Comparison of ENCODE assay signal across 13 cellular contexts in the genomic region with DNA sequence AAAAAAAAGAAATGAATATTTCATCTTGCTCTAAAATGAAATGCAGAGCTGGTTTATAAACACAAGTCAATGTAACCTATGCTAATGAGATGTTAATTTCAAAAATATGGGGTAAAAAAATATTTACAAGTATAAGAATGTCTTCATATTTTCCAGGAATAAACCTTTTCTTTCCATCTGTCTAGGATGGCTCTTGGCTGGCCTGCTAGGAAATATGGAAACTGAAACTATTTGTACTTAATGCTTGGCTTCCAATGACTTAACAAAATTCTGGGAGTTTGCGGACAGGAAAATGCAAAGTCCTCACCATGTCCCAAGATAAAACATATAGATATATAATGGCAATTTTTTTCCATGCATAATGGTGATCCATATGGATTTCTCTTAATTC.
DNase-seq lines count a peak whose midpoint lies in the region; FAIRE-seq and TF ChIP-seq lines count a peak whose summit lies in the region.
"Had no signal": no experiment of that assay in that cellular context is flagged by ENCODE, and none has a peak within 500 bp of the region (broad histone marks: within the 10 kb centered on the region; RNA-seq: fewer than 3 reads in every experiment).

No MANE protein-coding gene starts in this region.

- peak overlapping the region; percentile 11 for H3K27ac ChIP-seq in muscle layer of duodenum (ENCODE audit: low read length)
- H3K27ac ChIP-seq: HL-60 had no signal

- no peaks in the 10 kb centered on the region for H3K27me3 ChIP-seq in muscle layer of duodenum (ENCODE audit: low read depth, low read length)

- no peaks in the 10 kb centered on the region for H3K9me3 ChIP-seq in muscle layer of duodenum (ENCODE audit: control insufficient read depth in 1 of 2, low read length in 2 of 2)

- H3K4me1 ChIP-seq in muscle layer of duodenum (ENCODE audit: control insufficient read depth in 1 of 2, insufficient read depth in 2 of 2, low read length in 2 of 2) = peaks cover 0 to 4% of the 10 kb centered on the region in 2 donors

- no peak overlapping the region for H3K4me3 ChIP-seq in muscle layer of duodenum (ENCODE audit: low read depth in 1 of 2, low read length in 2 of 2)
- H3K4me3 ChIP-seq: GM23338 had no signal

- TF ChIP-seq CTCF in AG09319 (IDR thresholded peaks at IDR 0.05; ENCODE audit: low read depth, low read length) = no peak

- H3K36me3 ChIP-seq in muscle layer of duodenum (ENCODE audit: control insufficient read depth in 1 of 2, insufficient read depth in 2 of 2, low read length in 2 of 2) = no peaks in the 10 kb centered on the region

- FAIRE-seq in endometrium (lab: Jason Lieb, UNC) (peak; percentile 26), H54 (lab: Jason Lieb, UNC) (no peak)

- DNase-seq in AG09319 (ENCODE audit: extremely low read depth, low read depth) = peak; percentile 61
- DNase-seq in RPMI7951 (ENCODE audit: low read depth) = peak; percentile 28
- DNase-seq in HuH-7 (ENCODE audit: low spot score) = no peak
- DNase-seq in OCI-M1 (lab: John Stamatoyannopoulos, UW) = no peak
- no peak for DNase-seq in H54 (ENCODE audit: insufficient read length, low spot score)
- no peak for DNase-seq in CD1c-positive myeloid dendritic cell (ENCODE audit: extremely low spot score)
- DNase-seq: 8988T; NK-92 treated with Interleukin-12 subunit alpha and Interleukin-12 subunit beta, amount 100 ng/mL, for 24 hours; Right ventricle myocardium superior had no signal

- no peak for TF ChIP-seq POLR2A in H54 (IDR thresholded peaks at IDR 0.05; ENCODE audit: low read depth, low read length)

Comparison
In these comparisons a context has a peak if more than half of its experiments do, and no peak if none do; other contexts are left out.
1. DNase-seq: peak in AG09319 (single experiment) and RPMI7951 (single experiment); none in HuH-7 (single experiment), OCI-M1 (single experiment), H54 (single experiment) and CD1c-positive myeloid dendritic cell (single experiment).